17 cellular contexts compared by ENCODE assay signal in genomic region chr2:200298816-200299215, GRCh38.
"Had no signal": no experiment of that assay in that cellular context is flagged by ENCODE, and none has a peak within 500 bp of the region (broad histone marks: within the 10 kb centered on the region; RNA-seq: fewer than 3 reads in every experiment).

No MANE protein-coding gene starts in this region.

- ATAC-seq: left colon; natural killer cell treated with Interleukin-12 subunit alpha and Interleukin-12 subunit beta and Interleukin-15 and Interleukin-18, amount 100 ng/mL, for 72 hours; pancreas; right cardiac atrium had no signal

- H3K4me3 ChIP-seq: dorsolateral prefrontal cortex, pancreas, smooth muscle cell had no signal

- H3K36me3 ChIP-seq: pancreas had no signal

- H3K36me3 Mint-ChIP-seq: mesothelial cell of epicardium; natural killer cell treated with Interleukin-12 subunit alpha and Interleukin-12 subunit beta and Interleukin-15 and Interleukin-18, amount 100 ng/mL, for 72 hours; type B pancreatic cell had no signal

- DNase-seq: cortex of kidney; dorsolateral prefrontal cortex; effector CD8-positive, alpha-beta T cell; foreskin melanocyte; head of caudate nucleus; hippocampal formation; left colon; occipital lobe; pancreas; right cardiac atrium; stimulated activated CD4-positive, alpha-beta T cell treated with anti-CD3 and anti-CD28 coated beads, Interleukin-2, amount 100 ng/mL, for 48 hours; stimulated activated naive CD4-positive, alpha-beta T cell treated with Interleukin-2 at 50 U/mL for 16 hours had no signal

- H3K9me3 Mint-ChIP-seq: mesothelial cell of epicardium; natural killer cell treated with Interleukin-12 subunit alpha and Interleukin-12 subunit beta and Interleukin-15 and Interleukin-18, amount 100 ng/mL, for 72 hours; type B pancreatic cell had no signal

- H3K4me1 ChIP-seq: pancreas had no signal

- H3K27me3 ChIP-seq: dorsolateral prefrontal cortex, pancreas had no signal

- H3K27me3 Mint-ChIP-seq: progenitor cell of endocrine pancreas had no signal

- H3K27ac Mint-ChIP-seq: mesothelial cell of epicardium; natural killer cell treated with Interleukin-12 subunit alpha and Interleukin-12 subunit beta and Interleukin-15 and Interleukin-18, amount 100 ng/mL, for 72 hours; progenitor cell of endocrine pancreas; type B pancreatic cell had no signal

- H3K9me3 ChIP-seq: pancreas had no signal

- H3K27ac ChIP-seq: dorsolateral prefrontal cortex, pancreas had no signal

- H3K4me3 Mint-ChIP-seq: mesothelial cell of epicardium; natural killer cell treated with Interleukin-12 subunit alpha and Interleukin-12 subunit beta and Interleukin-15 and Interleukin-18, amount 100 ng/mL, for 72 hours; type B pancreatic cell had no signal
